17 cellular contexts compared by ENCODE assay signal in genomic region chr1:21907079-21907418, GRCh38. TPM values are rescaled to one million over a fixed set of nuclear protein-coding genes. Genes with fewer than 3 reads are reported as not detected.
DNase-seq lines count a peak whose midpoint lies in the region; TF ChIP-seq lines count a peak whose summit lies in the region.
"Had no signal": no experiment of that assay in that cellular context is flagged by ENCODE, and none has a peak within 500 bp of the region (broad histone marks: within the 10 kb centered on the region; RNA-seq: fewer than 3 reads in every experiment).

No MANE protein-coding gene starts in this region.

- no peak for TF ChIP-seq POLR2A in stomach (IDR thresholded peaks at IDR 0.05)

- H3K27ac ChIP-seq in CD8-positive, alpha-beta memory T cell (ENCODE audit: low read depth, low read length), result peak overlapping the region; percentile 43
- H3K27ac ChIP-seq in coronary artery (peak overlapping the region; percentile 95 to 96), muscle layer of duodenum (ENCODE audit: low read length) (peak overlapping the region; percentile 86), stomach (peak overlapping the region; percentile 11 to 97 (median 92))

- H3K4me3 Mint-ChIP-seq in CD8-positive, alpha-beta memory T cell, result no peak overlapping the region
- H3K4me3 Mint-ChIP-seq in activated T-cell treated with anti-CD3 and anti-CD28 coated beads, Interleukin-2, amount 50 U/mL, for 24 hours, result no peak overlapping the region
- no peak overlapping the region for H3K4me3 Mint-ChIP-seq in Caco-2 (ENCODE audit: unreplicated experiment)
- H3K4me3 Mint-ChIP-seq: activated CD4-positive, alpha-beta T cell treated with anti-CD3 and anti-CD28 coated beads, Interleukin-2, amount 10 ng/mL, durations not matched to agents 7 days and 5 days; activated naive CD8-positive, alpha-beta T cell treated with anti-CD3 and anti-CD28 coated beads, Interleukin-2, amount 10 ng/mL, durations not matched to agents 7 days and 5 days had no signal

- no peak for DNase-seq in CD8-positive, alpha-beta memory T cell
- DNase-seq in coronary artery (ENCODE audit: low spot score) (no peak), stomach (no peak), NCI-H2171 (lab: John Stamatoyannopoulos, UW) (no peak), cerebellum (ENCODE audit: low spot score) (no peak), Caco-2 (no peak)
- DNase-seq in activated T-cell treated with anti-CD3 and anti-CD28 coated beads, Interleukin-2, amount 50 U/mL, for 24 hours, result no peak
- DNase-seq: activated CD4-positive, alpha-beta T cell treated with anti-CD3 and anti-CD28 coated beads, Interleukin-2, amount 10 ng/mL, durations not matched to agents 7 days and 5 days; activated naive CD8-positive, alpha-beta T cell treated with anti-CD3 and anti-CD28 coated beads, Interleukin-2, amount 10 ng/mL, durations not matched to agents 7 days and 5 days; activated T-cell treated with anti-CD3 and anti-CD28 coated beads, Interleukin-2, amount 50 U/mL, for 1 hour; GDM1; MG63; NCI-H187 treated with DMSO at 0.1 percent for 48 hours; NCI-H526 treated with DMSO at 0.1 percent for 48 hours; PC-3; stimulated activated CD4-positive, alpha-beta T cell treated with anti-CD3 and anti-CD28 coated beads, Interleukin-2, amount 100 ng/mL, for 48 hours had no signal

- H3K4me1 Mint-ChIP-seq in CD8-positive, alpha-beta memory T cell, result peaks cover 0 to 3% (median 0%) of the 10 kb centered on the region in 3 donors
- H3K4me1 Mint-ChIP-seq in activated T-cell treated with anti-CD3 and anti-CD28 coated beads, Interleukin-2, amount 50 U/mL, for 24 hours (ENCODE audit: low read depth), result peaks cover 23% of the 10 kb centered on the region
- H3K4me1 Mint-ChIP-seq in Caco-2 (ENCODE audit: low read depth, unreplicated experiment), result peaks cover 53% of the 10 kb centered on the region

- CTCF ChIA-PET in CD8-positive, alpha-beta memory T cell (lab: Charles Lee), result no interaction called here
- CTCF ChIA-PET in Caco-2 (lab: Charles Lee), result no interaction called here

- BruUV-seq in Caco-2 (replicated peaks; lab: Mats Ljungman, UMichigan), result no TSS peak

- H3K36me3 ChIP-seq in CD8-positive, alpha-beta memory T cell (ENCODE audit: insufficient read depth, low read length), result no peaks in the 10 kb centered on the region
- H3K36me3 ChIP-seq in muscle layer of duodenum (ENCODE audit: control insufficient read depth in 1 of 2, insufficient read depth in 2 of 2, low read length in 2 of 2), result peaks cover 0 to 7% of the 10 kb centered on the region in 2 donors
- peaks cover 0 to 4% (median 0%) of the 10 kb centered on the region in 4 donors for H3K36me3 ChIP-seq in stomach
- peaks cover 1% of the 10 kb centered on the region for H3K36me3 ChIP-seq in Caco-2 (ENCODE audit: control insufficient read depth, insufficient read depth, low read length)

- H3K9me3 Mint-ChIP-seq in CD8-positive, alpha-beta memory T cell, result no peaks in the 10 kb centered on the region
- no peaks in the 10 kb centered on the region for H3K9me3 Mint-ChIP-seq in activated T-cell treated with anti-CD3 and anti-CD28 coated beads, Interleukin-2, amount 50 U/mL, for 24 hours
- no peaks in the 10 kb centered on the region for H3K9me3 Mint-ChIP-seq in Caco-2 (ENCODE audit: unreplicated experiment)
- H3K9me3 Mint-ChIP-seq: activated CD4-positive, alpha-beta T cell treated with anti-CD3 and anti-CD28 coated beads, Interleukin-2, amount 10 ng/mL, durations not matched to agents 7 days and 5 days; activated naive CD8-positive, alpha-beta T cell treated with anti-CD3 and anti-CD28 coated beads, Interleukin-2, amount 10 ng/mL, durations not matched to agents 7 days and 5 days had no signal

- no peaks in the 10 kb centered on the region for H3K27me3 Mint-ChIP-seq in CD8-positive, alpha-beta memory T cell
- H3K27me3 Mint-ChIP-seq in activated T-cell treated with anti-CD3 and anti-CD28 coated beads, Interleukin-2, amount 50 U/mL, for 24 hours, result no peaks in the 10 kb centered on the region
- H3K27me3 Mint-ChIP-seq in Caco-2 (ENCODE audit: insufficient read depth, unreplicated experiment), result no peaks in the 10 kb centered on the region
- H3K27me3 Mint-ChIP-seq: activated CD4-positive, alpha-beta T cell treated with anti-CD3 and anti-CD28 coated beads, Interleukin-2, amount 10 ng/mL, durations not matched to agents 7 days and 5 days had no signal

- 78 to 92% (median 88%) methylated on average over 9 of the region's 9 CpGs for WGBS in stomach, 5 donors

- peaks cover 12% of the 10 kb centered on the region for H3K4me1 ChIP-seq in CD8-positive, alpha-beta memory T cell (ENCODE audit: insufficient read depth, low read length)
- H3K4me1 ChIP-seq in muscle layer of duodenum (ENCODE audit: control insufficient read depth in 1 of 2, insufficient read depth in 2 of 2, low read length in 2 of 2) (peaks cover 41 to 90% of the 10 kb centered on the region in 2 donors), stomach (peaks cover 98 to 100% (median 99%) of the 10 kb centered on the region in 4 donors), Caco-2 (peaks cover 62% of the 10 kb centered on the region)

- H3K27me3 ChIP-seq in CD8-positive, alpha-beta memory T cell (ENCODE audit: insufficient read depth, low read length, poor library complexity, severe bottlenecking), result no peaks in the 10 kb centered on the region
- H3K27me3 ChIP-seq in muscle layer of duodenum (ENCODE audit: low read depth, low read length) (no peaks in the 10 kb centered on the region), stomach (no peaks in the 10 kb centered on the region), Caco-2 (replicated peaks; ENCODE audit: control insufficient read depth, insufficient read depth, low read length) (no peaks in the 10 kb centered on the region)
- H3K27me3 ChIP-seq: MG63 had no signal

- no peaks in the 10 kb centered on the region for H3K9me3 ChIP-seq in CD8-positive, alpha-beta memory T cell (ENCODE audit: low read length)
- H3K9me3 ChIP-seq in muscle layer of duodenum (ENCODE audit: control insufficient read depth in 1 of 2, low read length in 2 of 2) (no peaks in the 10 kb centered on the region), stomach (no peaks in the 10 kb centered on the region), Caco-2 (no peaks in the 10 kb centered on the region)
- H3K9me3 ChIP-seq: MG63 had no signal

- H3K36me3 Mint-ChIP-seq in CD8-positive, alpha-beta memory T cell, result no peaks in the 10 kb centered on the region
- no peaks in the 10 kb centered on the region for H3K36me3 Mint-ChIP-seq in activated T-cell treated with anti-CD3 and anti-CD28 coated beads, Interleukin-2, amount 50 U/mL, for 24 hours (ENCODE audit: low read depth)
- peaks cover 70% of the 10 kb centered on the region for H3K36me3 Mint-ChIP-seq in Caco-2 (ENCODE audit: insufficient read depth, unreplicated experiment)
- H3K36me3 Mint-ChIP-seq: activated naive CD8-positive, alpha-beta T cell treated with anti-CD3 and anti-CD28 coated beads, Interleukin-2, amount 10 ng/mL, durations not matched to agents 7 days and 5 days had no signal

- H3K4me3 ChIP-seq in CD8-positive, alpha-beta memory T cell (ENCODE audit: low read length), result no peak overlapping the region
- H3K4me3 ChIP-seq in coronary artery (no peak overlapping the region), muscle layer of duodenum (ENCODE audit: low read depth in 1 of 2, low read length in 2 of 2) (no peak overlapping the region), stomach (no peak overlapping the region), Caco-2 (ENCODE audit: low read depth, low read length) (no peak overlapping the region)
- H3K4me3 ChIP-seq: MG63 had no signal

- TF ChIP-seq CTCF in coronary artery (IDR thresholded peaks at IDR 0.05) (no peak), stomach (IDR thresholded peaks at IDR 0.05) (no peak), Caco-2 (IDR thresholded peaks at IDR 0.05; ENCODE audit: insufficient read depth in 1 of 2, low read depth in 1 of 2, low read length in 1 of 2, severe bottlenecking in 1 of 2, unreplicated experiment in 1 of 2) (no peak)

- H3K27ac Mint-ChIP-seq in CD8-positive, alpha-beta memory T cell, result no peak overlapping the region
- H3K27ac Mint-ChIP-seq in activated T-cell treated with anti-CD3 and anti-CD28 coated beads, Interleukin-2, amount 50 U/mL, for 24 hours, result no peak overlapping the region
- H3K27ac Mint-ChIP-seq in Caco-2 (ENCODE audit: unreplicated experiment), result no peak overlapping the region
- H3K27ac Mint-ChIP-seq: activated CD4-positive, alpha-beta T cell treated with anti-CD3 and anti-CD28 coated beads, Interleukin-2, amount 10 ng/mL, durations not matched to agents 7 days and 5 days; activated naive CD8-positive, alpha-beta T cell treated with anti-CD3 and anti-CD28 coated beads, Interleukin-2, amount 10 ng/mL, durations not matched to agents 7 days and 5 days had no signal

- intact Hi-C loops in stomach (cut with DNase I; ENCODE audit: low total_unique reads) (no loop called here), Caco-2 (cut with micrococcal nuclease; ENCODE audit: unreplicated experiment) (no loop called here)

- TF ChIP-seq EP300 in stomach (IDR thresholded peaks at IDR 0.05), result no peak

- POLR2A ChIA-PET in CD8-positive, alpha-beta memory T cell (lab: Charles Lee), result no interaction called here
- POLR2A ChIA-PET in Caco-2 (lab: Charles Lee), result no interaction called here

RNA-seq across cellular contexts. Expression of gene HSPG2, which starts 30.1 kb away (rescaled TPM):
- under 1 TPM; 0.24 to 0.72 TPM for total RNA-seq in CD8-positive, alpha-beta memory T cell
- polyA plus RNA-seq in CD8-positive, alpha-beta memory T cell, result not detected
- total RNA-seq in stomach, result 100 to 1,000 TPM in 4 of 5 donors, 10 to 100 TPM in 1; 88.7 to 504 (median 186) TPM
- polyA plus RNA-seq in stomach, result 10 to 100 TPM; 21.7 to 98.5 (median 62.1) TPM
- 16.1 TPM for total RNA-seq in cerebellum
- total RNA-seq in Caco-2 (2022), result 234 and 237 TPM in 2 replicates

Comparison
In these comparisons a context has a peak if more than half of its experiments do, and no peak if none do; other contexts are left out.
1. H3K27ac ChIP-seq: peak in every context shown above with its lines; median percentile 96 in coronary artery; 92 in stomach; 86 in muscle layer of duodenum; 43 in CD8-positive, alpha-beta memory T cell.